Comparison of ENCODE assay signal across 1 cellular context in the genomic region with DNA sequence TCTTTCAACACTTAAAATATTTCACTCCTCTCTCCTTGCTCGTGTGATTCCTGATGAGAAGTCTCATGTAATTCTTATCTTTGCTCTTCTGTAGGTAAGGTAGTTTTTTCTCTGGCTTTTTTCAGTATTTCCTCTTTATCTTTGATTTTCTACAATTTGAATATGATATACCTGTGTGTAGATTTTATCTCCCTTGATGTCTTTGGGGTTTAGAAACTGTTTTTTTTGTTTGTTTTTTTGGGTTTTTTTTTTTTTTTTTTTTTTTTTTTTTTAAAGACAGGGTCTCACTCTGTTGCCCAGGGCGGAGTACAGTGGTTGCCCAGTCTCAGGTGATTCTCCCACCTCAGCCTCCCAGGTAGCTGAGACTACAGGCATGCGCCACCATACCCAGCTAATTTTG.
TF ChIP-seq lines count a peak whose summit lies in the region.

No MANE protein-coding gene starts in this region.

TF ChIP-seq in GM12878, 131 proteins besides CTCF, POLR2A, EP300 and RAD21:
- TF ChIP-seq SPI1 (IDR thresholded peaks at IDR 0.05; ENCODE audit: borderline replicate concordance, insufficient read depth, low read depth, low read length) (no peak), SRF (IDR thresholded peaks at IDR 0.05; ENCODE audit: low read depth in 2 of 2, low read length in 2 of 2) (no peak), CHD4 (IDR thresholded peaks at IDR 0.05) (no peak), ZNF384 (IDR thresholded peaks at IDR 0.05; ENCODE audit: borderline replicate concordance, low read depth, low read length) (no peak)
